1 cellular context compared by ENCODE assay signal in the genomic region with DNA sequence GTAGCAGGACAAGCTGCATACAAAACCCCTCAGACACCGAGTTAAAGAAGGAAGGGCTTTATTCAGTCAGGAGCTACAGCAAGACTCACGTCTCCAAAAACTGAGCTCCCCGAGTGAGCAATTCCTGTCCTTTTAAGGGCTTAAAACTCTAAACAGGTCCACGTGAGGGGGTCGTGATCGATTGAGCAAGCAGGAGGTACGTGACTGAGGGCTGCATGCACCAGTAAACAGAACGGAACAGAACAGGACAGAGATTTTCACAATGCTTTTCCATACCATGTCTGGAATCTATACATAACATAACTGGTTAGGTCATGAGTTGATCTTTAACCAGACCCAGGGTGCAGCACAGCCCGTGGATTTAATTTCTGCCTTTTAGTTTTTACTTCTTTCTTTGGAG.
TF ChIP-seq lines count a peak whose summit lies in the region.

No MANE protein-coding gene starts in this region.

TF ChIP-seq in HepG2, 621 proteins besides CTCF, POLR2A, EP300 and RAD21 (continued from another document and continues in another):
- TF ChIP-seq GATAD1 (CRISPR knock-in tag; IDR thresholded peaks at IDR 0.05) (no peak), NR2F1 (CRISPR knock-in tag; IDR thresholded peaks at IDR 0.05) (no peak), ZNF367 (CRISPR knock-in tag; IDR thresholded peaks at IDR 0.05; ENCODE audit: borderline replicate concordance) (no peak), ZNF878 (CRISPR knock-in tag; IDR thresholded peaks at IDR 0.05) (peak; percentile 91), ZMYM2 (CRISPR knock-in tag; IDR thresholded peaks at IDR 0.05) (peak; percentile 56; the same call in 1 of the 2 replicates), ZNF230 (CRISPR knock-in tag; IDR thresholded peaks at IDR 0.05) (no peak), KLF12 (CRISPR knock-in tag; IDR thresholded peaks at IDR 0.05; ENCODE audit: borderline replicate concordance) (no peak), SETDB1 (CRISPR knock-in tag; IDR thresholded peaks at IDR 0.05; ENCODE audit: borderline replicate concordance) (peak; percentile 100), ZFYVE20 (CRISPR knock-in tag; IDR thresholded peaks at IDR 0.05; ENCODE audit: borderline replicate concordance, low read depth) (no peak), ZNF317 (CRISPR knock-in tag; IDR thresholded peaks at IDR 0.05) (peak; percentile 92), ZNF614 (CRISPR knock-in tag; IDR thresholded peaks at IDR 0.05; ENCODE audit: borderline replicate concordance) (peak; percentile 78; the same call in 1 of the 2 replicates), HOXD1 (CRISPR knock-in tag; IDR thresholded peaks at IDR 0.05) (no peak), GABPB1 (CRISPR knock-in tag; IDR thresholded peaks at IDR 0.05) (no peak), STAG1 (CRISPR knock-in tag; IDR thresholded peaks at IDR 0.05) (no peak), SUZ12 (IDR thresholded peaks at IDR 0.05; ENCODE audit: low read depth, low read length) (no peak), SAP130 (CRISPR knock-in tag; IDR thresholded peaks at IDR 0.05; ENCODE audit: low read depth) (peak; percentile 35; the same call in 1 of the 2 replicates), NFE2L1 (CRISPR knock-in tag; IDR thresholded peaks at IDR 0.05; ENCODE audit: borderline replicate concordance) (no peak), MAFG (CRISPR knock-in tag; IDR thresholded peaks at IDR 0.05) (no peak), PHF8 (CRISPR knock-in tag; IDR thresholded peaks at IDR 0.05) (no peak), TOE1 (CRISPR knock-in tag; IDR thresholded peaks at IDR 0.05) (no peak), TCF7 (IDR thresholded peaks at IDR 0.05; ENCODE audit: low read depth) (0 out of 2 replicates have a peak, but pooled peaks have one; percentile 13), ZFP62 (CRISPR knock-in tag; IDR thresholded peaks at IDR 0.05) (no peak), ELF3 (CRISPR knock-in tag; IDR thresholded peaks at IDR 0.05) (peak; percentile 53; the same call in 1 of the 2 replicates), MEF2D (CRISPR knock-in tag; IDR thresholded peaks at IDR 0.05) (0 out of 2 replicates have a peak, but pooled peaks have one; percentile 37), FOXO1 (CRISPR knock-in tag; IDR thresholded peaks at IDR 0.05) (peak; percentile 56; the same call in 1 of the 2 replicates), EED (CRISPR knock-in tag; IDR thresholded peaks at IDR 0.05) (no peak), FLYWCH1 (CRISPR knock-in tag; IDR thresholded peaks at IDR 0.05) (no peak), HOXA5 (CRISPR knock-in tag; IDR thresholded peaks at IDR 0.05) (no peak), PAF1 (CRISPR knock-in tag; IDR thresholded peaks at IDR 0.05) (no peak), ZNF501 (CRISPR knock-in tag; IDR thresholded peaks at IDR 0.05) (no peak), FOXP1 (IDR thresholded peaks at IDR 0.05) (no peak), FOXP1 (CRISPR knock-in tag; IDR thresholded peaks at IDR 0.05) (peak; percentile 78), CC2D1A (CRISPR knock-in tag; IDR thresholded peaks at IDR 0.05) (no peak), ZBTB1 (CRISPR knock-in tag; IDR thresholded peaks at IDR 0.05; ENCODE audit: borderline replicate concordance) (no peak), ZNF552 (CRISPR knock-in tag; IDR thresholded peaks at IDR 0.05; ENCODE audit: borderline replicate concordance) (no peak), ZBTB38 (CRISPR knock-in tag; IDR thresholded peaks at IDR 0.05) (no peak), KLF16 (CRISPR knock-in tag; IDR thresholded peaks at IDR 0.05) (no peak), ZNF550 (CRISPR knock-in tag; IDR thresholded peaks at IDR 0.05; ENCODE audit: borderline replicate concordance) (no peak)
- TF ChIP-seq, protein P1, sequence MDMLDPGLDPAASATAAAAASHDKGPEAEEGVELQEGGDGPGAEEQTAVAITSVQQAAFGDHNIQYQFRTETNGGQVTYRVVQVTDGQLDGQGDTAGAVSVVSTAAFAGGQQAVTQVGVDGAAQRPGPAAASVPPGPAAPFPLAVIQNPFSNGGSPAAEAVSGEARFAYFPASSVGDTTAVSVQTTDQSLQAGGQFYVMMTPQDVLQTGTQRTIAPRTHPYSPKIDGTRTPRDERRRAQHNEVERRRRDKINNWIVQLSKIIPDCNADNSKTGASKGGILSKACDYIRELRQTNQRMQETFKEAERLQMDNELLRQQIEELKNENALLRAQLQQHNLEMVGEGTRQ (IDR thresholded peaks at IDR 0.05; ENCODE audit: low read depth, low read length), result no peak
- TF ChIP-seq, protein P1 (CRISPR knock-in tag; IDR thresholded peaks at IDR 0.05; ENCODE audit: borderline replicate concordance), result peak; percentile 57; the same call in 1 of the 2 replicates
- TF ChIP-seq, protein P2, sequence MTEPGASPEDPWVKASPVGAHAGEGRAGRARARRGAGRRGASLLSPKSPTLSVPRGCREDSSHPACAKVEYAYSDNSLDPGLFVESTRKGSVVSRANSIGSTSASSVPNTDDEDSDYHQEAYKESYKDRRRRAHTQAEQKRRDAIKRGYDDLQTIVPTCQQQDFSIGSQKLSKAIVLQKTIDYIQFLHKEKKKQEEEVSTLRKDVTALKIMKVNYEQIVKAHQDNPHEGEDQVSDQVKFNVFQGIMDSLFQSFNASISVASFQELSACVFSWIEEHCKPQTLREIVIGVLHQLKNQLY (CRISPR knock-in tag; IDR thresholded peaks at IDR 0.05), result peak; percentile 99
- TF ChIP-seq, protein P3, sequence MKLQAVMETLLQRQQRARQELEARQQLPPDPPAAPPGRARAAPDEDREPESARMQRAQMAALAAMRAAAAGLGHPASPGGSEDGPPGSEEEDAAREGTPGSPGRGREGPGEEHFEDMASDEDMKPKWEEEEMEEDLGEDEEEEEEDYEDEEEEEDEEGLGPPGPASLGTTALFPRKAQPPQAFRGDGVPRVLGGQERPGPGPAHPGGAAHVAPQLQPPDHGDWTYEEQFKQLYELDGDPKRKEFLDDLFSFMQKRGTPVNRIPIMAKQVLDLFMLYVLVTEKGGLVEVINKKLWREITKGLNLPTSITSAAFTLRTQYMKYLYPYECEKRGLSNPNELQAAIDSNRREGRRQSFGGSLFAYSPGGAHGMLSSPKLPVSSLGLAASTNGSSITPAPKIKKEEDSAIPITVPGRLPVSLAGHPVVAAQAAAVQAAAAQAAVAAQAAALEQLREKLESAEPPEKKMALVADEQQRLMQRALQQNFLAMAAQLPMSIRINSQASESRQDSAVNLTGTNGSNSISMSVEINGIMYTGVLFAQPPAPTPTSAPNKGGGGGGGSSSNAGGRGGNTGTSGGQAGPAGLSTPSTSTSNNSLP (IDR thresholded peaks at IDR 0.05; ENCODE audit: low read depth, low read length), result no peak
- TF ChIP-seq, protein P4, sequence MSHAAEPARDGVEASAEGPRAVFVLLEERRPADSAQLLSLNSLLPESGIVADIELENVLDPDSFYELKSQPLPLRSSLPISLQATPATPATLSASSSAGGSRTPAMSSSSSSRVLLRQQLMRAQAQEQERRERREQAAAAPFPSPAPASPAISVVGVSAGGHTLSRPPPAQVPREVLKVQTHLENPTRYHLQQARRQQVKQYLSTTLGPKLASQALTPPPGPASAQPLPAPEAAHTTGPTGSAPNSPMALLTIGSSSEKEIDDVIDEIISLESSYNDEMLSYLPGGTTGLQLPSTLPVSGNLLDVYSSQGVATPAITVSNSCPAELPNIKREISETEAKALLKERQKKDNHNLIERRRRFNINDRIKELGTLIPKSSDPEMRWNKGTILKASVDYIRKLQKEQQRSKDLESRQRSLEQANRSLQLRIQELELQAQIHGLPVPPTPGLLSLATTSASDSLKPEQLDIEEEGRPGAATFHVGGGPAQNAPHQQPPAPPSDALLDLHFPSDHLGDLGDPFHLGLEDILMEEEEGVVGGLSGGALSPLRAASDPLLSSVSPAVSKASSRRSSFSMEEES (CRISPR knock-in tag; IDR thresholded peaks at IDR 0.05), result peak; percentile 90
- TF ChIP-seq, protein P5, sequence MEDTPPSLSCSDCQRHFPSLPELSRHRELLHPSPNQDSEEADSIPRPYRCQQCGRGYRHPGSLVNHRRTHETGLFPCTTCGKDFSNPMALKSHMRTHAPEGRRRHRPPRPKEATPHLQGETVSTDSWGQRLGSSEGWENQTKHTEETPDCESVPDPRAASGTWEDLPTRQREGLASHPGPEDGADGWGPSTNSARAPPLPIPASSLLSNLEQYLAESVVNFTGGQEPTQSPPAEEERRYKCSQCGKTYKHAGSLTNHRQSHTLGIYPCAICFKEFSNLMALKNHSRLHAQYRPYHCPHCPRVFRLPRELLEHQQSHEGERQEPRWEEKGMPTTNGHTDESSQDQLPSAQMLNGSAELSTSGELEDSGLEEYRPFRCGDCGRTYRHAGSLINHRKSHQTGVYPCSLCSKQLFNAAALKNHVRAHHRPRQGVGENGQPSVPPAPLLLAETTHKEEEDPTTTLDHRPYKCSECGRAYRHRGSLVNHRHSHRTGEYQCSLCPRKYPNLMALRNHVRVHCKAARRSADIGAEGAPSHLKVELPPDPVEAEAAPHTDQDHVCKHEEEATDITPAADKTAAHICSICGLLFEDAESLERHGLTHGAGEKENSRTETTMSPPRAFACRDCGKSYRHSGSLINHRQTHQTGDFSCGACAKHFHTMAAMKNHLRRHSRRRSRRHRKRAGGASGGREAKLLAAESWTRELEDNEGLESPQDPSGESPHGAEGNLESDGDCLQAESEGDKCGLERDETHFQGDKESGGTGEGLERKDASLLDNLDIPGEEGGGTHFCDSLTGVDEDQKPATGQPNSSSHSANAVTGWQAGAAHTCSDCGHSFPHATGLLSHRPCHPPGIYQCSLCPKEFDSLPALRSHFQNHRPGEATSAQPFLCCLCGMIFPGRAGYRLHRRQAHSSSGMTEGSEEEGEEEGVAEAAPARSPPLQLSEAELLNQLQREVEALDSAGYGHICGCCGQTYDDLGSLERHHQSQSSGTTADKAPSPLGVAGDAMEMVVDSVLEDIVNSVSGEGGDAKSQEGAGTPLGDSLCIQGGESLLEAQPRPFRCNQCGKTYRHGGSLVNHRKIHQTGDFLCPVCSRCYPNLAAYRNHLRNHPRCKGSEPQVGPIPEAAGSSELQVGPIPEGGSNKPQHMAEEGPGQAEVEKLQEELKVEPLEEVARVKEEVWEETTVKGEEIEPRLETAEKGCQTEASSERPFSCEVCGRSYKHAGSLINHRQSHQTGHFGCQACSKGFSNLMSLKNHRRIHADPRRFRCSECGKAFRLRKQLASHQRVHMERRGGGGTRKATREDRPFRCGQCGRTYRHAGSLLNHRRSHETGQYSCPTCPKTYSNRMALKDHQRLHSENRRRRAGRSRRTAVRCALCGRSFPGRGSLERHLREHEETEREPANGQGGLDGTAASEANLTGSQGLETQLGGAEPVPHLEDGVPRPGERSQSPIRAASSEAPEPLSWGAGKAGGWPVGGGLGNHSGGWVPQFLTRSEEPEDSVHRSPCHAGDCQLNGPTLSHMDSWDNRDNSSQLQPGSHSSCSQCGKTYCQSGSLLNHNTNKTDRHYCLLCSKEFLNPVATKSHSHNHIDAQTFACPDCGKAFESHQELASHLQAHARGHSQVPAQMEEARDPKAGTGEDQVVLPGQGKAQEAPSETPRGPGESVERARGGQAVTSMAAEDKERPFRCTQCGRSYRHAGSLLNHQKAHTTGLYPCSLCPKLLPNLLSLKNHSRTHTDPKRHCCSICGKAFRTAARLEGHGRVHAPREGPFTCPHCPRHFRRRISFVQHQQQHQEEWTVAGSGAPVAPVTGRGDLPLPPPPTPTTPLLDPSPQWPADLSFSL (CRISPR knock-in tag; IDR thresholded peaks at IDR 0.05), result no peak
- TF ChIP-seq, protein P6, sequence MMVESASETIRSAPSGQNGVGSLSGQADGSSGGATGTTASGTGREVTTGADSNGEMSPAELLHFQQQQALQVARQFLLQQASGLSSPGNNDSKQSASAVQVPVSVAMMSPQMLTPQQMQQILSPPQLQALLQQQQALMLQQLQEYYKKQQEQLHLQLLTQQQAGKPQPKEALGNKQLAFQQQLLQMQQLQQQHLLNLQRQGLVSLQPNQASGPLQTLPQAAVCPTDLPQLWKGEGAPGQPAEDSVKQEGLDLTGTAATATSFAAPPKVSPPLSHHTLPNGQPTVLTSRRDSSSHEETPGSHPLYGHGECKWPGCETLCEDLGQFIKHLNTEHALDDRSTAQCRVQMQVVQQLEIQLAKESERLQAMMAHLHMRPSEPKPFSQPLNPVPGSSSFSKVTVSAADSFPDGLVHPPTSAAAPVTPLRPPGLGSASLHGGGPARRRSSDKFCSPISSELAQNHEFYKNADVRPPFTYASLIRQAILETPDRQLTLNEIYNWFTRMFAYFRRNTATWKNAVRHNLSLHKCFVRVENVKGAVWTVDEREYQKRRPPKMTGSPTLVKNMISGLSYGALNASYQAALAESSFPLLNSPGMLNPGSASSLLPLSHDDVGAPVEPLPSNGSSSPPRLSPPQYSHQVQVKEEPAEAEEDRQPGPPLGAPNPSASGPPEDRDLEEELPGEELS (CRISPR knock-in tag; IDR thresholded peaks at IDR 0.05), result 0 out of 2 replicates have a peak, but pooled peaks have one; percentile 41
- TF ChIP-seq, protein P7, sequence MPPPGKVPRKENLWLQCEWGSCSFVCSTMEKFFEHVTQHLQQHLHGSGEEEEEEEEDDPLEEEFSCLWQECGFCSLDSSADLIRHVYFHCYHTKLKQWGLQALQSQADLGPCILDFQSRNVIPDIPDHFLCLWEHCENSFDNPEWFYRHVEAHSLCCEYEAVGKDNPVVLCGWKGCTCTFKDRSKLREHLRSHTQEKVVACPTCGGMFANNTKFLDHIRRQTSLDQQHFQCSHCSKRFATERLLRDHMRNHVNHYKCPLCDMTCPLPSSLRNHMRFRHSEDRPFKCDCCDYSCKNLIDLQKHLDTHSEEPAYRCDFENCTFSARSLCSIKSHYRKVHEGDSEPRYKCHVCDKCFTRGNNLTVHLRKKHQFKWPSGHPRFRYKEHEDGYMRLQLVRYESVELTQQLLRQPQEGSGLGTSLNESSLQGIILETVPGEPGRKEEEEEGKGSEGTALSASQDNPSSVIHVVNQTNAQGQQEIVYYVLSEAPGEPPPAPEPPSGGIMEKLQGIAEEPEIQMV (CRISPR knock-in tag; IDR thresholded peaks at IDR 0.05; ENCODE audit: low read depth), result no peak
- TF ChIP-seq, protein P8, sequence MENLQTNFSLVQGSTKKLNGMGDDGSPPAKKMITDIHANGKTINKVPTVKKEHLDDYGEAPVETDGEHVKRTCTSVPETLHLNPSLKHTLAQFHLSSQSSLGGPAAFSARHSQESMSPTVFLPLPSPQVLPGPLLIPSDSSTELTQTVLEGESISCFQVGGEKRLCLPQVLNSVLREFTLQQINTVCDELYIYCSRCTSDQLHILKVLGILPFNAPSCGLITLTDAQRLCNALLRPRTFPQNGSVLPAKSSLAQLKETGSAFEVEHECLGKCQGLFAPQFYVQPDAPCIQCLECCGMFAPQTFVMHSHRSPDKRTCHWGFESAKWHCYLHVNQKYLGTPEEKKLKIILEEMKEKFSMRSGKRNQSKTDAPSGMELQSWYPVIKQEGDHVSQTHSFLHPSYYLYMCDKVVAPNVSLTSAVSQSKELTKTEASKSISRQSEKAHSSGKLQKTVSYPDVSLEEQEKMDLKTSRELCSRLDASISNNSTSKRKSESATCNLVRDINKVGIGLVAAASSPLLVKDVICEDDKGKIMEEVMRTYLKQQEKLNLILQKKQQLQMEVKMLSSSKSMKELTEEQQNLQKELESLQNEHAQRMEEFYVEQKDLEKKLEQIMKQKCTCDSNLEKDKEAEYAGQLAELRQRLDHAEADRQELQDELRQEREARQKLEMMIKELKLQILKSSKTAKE (CRISPR knock-in tag; IDR thresholded peaks at IDR 0.05; ENCODE audit: borderline replicate concordance), result 0 out of 2 replicates have a peak, but pooled peaks have one; percentile 31
